16 cellular contexts compared by ENCODE assay signal in the genomic region with DNA sequence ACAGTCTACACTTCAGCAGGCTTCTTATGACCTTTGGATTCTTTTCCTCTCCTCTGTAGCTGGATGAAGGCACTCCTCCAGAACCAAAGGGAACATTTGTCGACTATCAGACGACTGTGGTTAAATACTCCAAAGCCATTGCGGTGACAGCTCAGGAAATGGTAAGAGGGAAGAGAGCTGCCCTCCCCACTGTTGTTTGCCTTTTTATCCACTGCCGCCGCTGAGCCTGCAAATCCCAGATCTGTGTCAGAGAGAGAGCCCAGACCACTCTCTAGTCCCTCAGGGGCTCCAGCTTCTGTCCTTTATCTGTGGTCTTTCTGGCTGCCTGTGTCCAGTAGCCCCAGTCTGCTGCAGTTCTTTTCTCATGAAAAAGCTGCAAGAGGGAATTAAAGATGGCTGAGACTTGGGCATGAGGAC.
DNase-seq lines count a peak whose midpoint lies in the region; ATAC-seq, FAIRE-seq and TF ChIP-seq lines count a peak whose summit lies in the region.
"Had no signal": no experiment of that assay in that cellular context is flagged by ENCODE, and none has a peak within 500 bp of the region (broad histone marks: within the 10 kb centered on the region; RNA-seq: fewer than 3 reads in every experiment).

No MANE protein-coding gene starts in this region.

- H4K20me1 ChIP-seq in BLaER1 treated with 17β-estradiol and CSF1 and Interleukin-3, amounts not matched to agents 10 nM and 100 nM, result no peaks in the 10 kb centered on the region; a peak in 1 of 22 replicates

- H4K91ac ChIP-seq in mesenchymal stem cell (ENCODE audit: low read length), result no peak overlapping the region

- no peaks in the 10 kb centered on the region for H3K27me3 ChIP-seq in BLaER1 treated with 17β-estradiol and CSF1 and Interleukin-3, amounts not matched to agents 10 nM and 100 nM
- H3K27me3 ChIP-seq in mesenchymal stem cell (ENCODE audit: control insufficient read depth in 1 of 2, insufficient read depth in 1 of 2, low read length in 2 of 2), result no peaks in the 10 kb centered on the region

- peak overlapping the region; percentile 33 for H2AK5ac ChIP-seq in mesenchymal stem cell (ENCODE audit: low read length, severe bottlenecking)

- H3K18ac ChIP-seq in mesenchymal stem cell (ENCODE audit: low read depth in 1 of 2, low read length in 2 of 2), result peak overlapping the region; percentile 43 to 90

- H2BK15ac ChIP-seq in mesenchymal stem cell (ENCODE audit: low read depth, poor library complexity, severe bottlenecking), result no peak overlapping the region

- H3K4me2 ChIP-seq in BLaER1 treated with 17β-estradiol and CSF1 and Interleukin-3, amounts not matched to agents 10 nM and 100 nM, result peak overlapping the region; percentile 39 to 79 (median 58)
- H3K4me2 ChIP-seq in mesenchymal stem cell (ENCODE audit: low read length, poor library complexity, severe bottlenecking), result no peak overlapping the region

- H3K4me1 ChIP-seq in BLaER1 treated with 17β-estradiol and CSF1 and Interleukin-3, amounts not matched to agents 10 nM and 100 nM, result peaks cover 15 to 29% (median 24%) of the 10 kb centered on the region in 10 experiments
- H3K4me1 ChIP-seq in mesenchymal stem cell (ENCODE audit: control insufficient read depth, insufficient read depth, low read depth, low read length), result peaks cover 19% of the 10 kb centered on the region

- H3K9me3 ChIP-seq in BLaER1 treated with 17β-estradiol and CSF1 and Interleukin-3, amounts not matched to agents 10 nM and 100 nM (replicated peaks in 1 of 11), result no peaks in the 10 kb centered on the region
- no peaks in the 10 kb centered on the region for H3K9me3 ChIP-seq in mesenchymal stem cell (ENCODE audit: control insufficient read depth, low read length)

- no peak overlapping the region for H2AFZ ChIP-seq in mesenchymal stem cell (ENCODE audit: low read depth, low read length)

- WGBS in mesenchymal stem cell, result 5% methylated on average over 5 of the region's 5 CpGs

- peak; percentile 95 for FAIRE-seq in RCC 7860 (lab: Jason Lieb, UNC)
- FAIRE-seq: frontal cortex, HTR-8/SVneo had no signal

- ATAC-seq in HG03469 (IDR thresholded peaks at IDR 0.05; ENCODE audit: unreplicated experiment) (no peak), GM21515 (IDR thresholded peaks at IDR 0.05; ENCODE audit: unreplicated experiment) (no peak)

- H3K14ac ChIP-seq in mesenchymal stem cell (ENCODE audit: low read length in 2 of 2), result no peak overlapping the region

- H2BK12ac ChIP-seq in mesenchymal stem cell (ENCODE audit: low read length in 2 of 2), result peak overlapping the region in 1 of 2 experiments; percentile 5

- H3K79me1 ChIP-seq in mesenchymal stem cell (replicated peaks; ENCODE audit: low read length, poor library complexity, severe bottlenecking), result peaks cover 2% of the 10 kb centered on the region

- H2BK120ac ChIP-seq in mesenchymal stem cell (ENCODE audit: low read depth, low read length), result no peak overlapping the region

- H4K8ac ChIP-seq in mesenchymal stem cell (ENCODE audit: low read length), result no peak overlapping the region

- H3K36me3 ChIP-seq in BLaER1 treated with 17β-estradiol and CSF1 and Interleukin-3, amounts not matched to agents 10 nM and 100 nM, result peaks cover 0 to 9% (median 0%) of the 10 kb centered on the region in 11 experiments; a peak in 1 of 22 replicates
- H3K36me3 ChIP-seq in mesenchymal stem cell (ENCODE audit: control insufficient read depth in 1 of 2, insufficient read depth in 2 of 2, low read depth in 1 of 2, low read length in 2 of 2), result peaks cover 9 to 52% of the 10 kb centered on the region in 2 experiments

- no peak overlapping the region for H3K27ac ChIP-seq in BLaER1 treated with 17β-estradiol and CSF1 and Interleukin-3, amounts not matched to agents 10 nM and 100 nM
- H3K27ac ChIP-seq in mesenchymal stem cell (ENCODE audit: low read length, poor library complexity, severe bottlenecking), result no peak overlapping the region

- H3K23ac ChIP-seq in mesenchymal stem cell (ENCODE audit: low read length in 2 of 2), result no peak overlapping the region

- TF ChIP-seq CTCF in fibroblast of pulmonary artery (IDR thresholded peaks at IDR 0.05; ENCODE audit: low read length, missing control alignments), result no peak

- no peak overlapping the region for H2BK5ac ChIP-seq in mesenchymal stem cell (ENCODE audit: low read depth, low read length, poor library complexity, severe bottlenecking)

- DNase-seq in RCC 7860 (ENCODE audit: low spot score) (peak; percentile 86), fibroblast of pulmonary artery (ENCODE audit: low read depth) (peak; percentile 59), mesenchymal stem cell (peak; percentile 87), Ammon's horn (ENCODE audit: low spot score) (no peak), RPMI8226 (no peak)
- DNase-seq: activated CD4-positive, alpha-beta T cell treated with anti-CD3 and anti-CD28 coated beads, Interleukin-2, amount 10 ng/mL, durations not matched to agents 24 days and 14 days; activated naive CD4-positive, alpha-beta T cell treated with Interleukin-2 at 50 U/mL for 16 hours; CD8-positive, alpha-beta memory T cell; NCI-H446; stimulated activated CD4-positive, alpha-beta T cell treated with anti-CD3 and anti-CD28 coated beads, Interleukin-2, amount 100 ng/mL, for 24 hours; T-helper 2 cell had no signal

- H3K4me3 ChIP-seq in BLaER1 treated with 17β-estradiol and CSF1 and Interleukin-3, amounts not matched to agents 10 nM and 100 nM, result no peak overlapping the region
- H3K4me3 ChIP-seq in fibroblast of pulmonary artery (replicated peaks; ENCODE audit: low read depth, low read length) (no peak overlapping the region), mesenchymal stem cell (ENCODE audit: insufficient read depth in 1 of 2, low read depth in 1 of 2, low read length in 2 of 2) (no peak overlapping the region)

- peak overlapping the region in 2 of 11 experiments; percentile 8 to 12; a peak in 1 of 22 replicates for H3K9ac ChIP-seq in BLaER1 treated with 17β-estradiol and CSF1 and Interleukin-3, amounts not matched to agents 10 nM and 100 nM
- H3K9ac ChIP-seq in mesenchymal stem cell (ENCODE audit: low read length), result no peak overlapping the region

- peak overlapping the region in 1 of 2 experiments; percentile 44 for H3K4ac ChIP-seq in mesenchymal stem cell (ENCODE audit: low read depth in 1 of 2, low read length in 2 of 2)

Comparison
In these comparisons a context has a peak if more than half of its experiments do, and no peak if none do; other contexts are left out.
1. DNase-seq: peak in RCC 7860 (single experiment), fibroblast of pulmonary artery (single experiment) and mesenchymal stem cell (single experiment); none in Ammon's horn (single experiment) and RPMI8226 (single experiment).